Comparison of ENCODE assay signal across 8 cellular contexts in the genomic region with DNA sequence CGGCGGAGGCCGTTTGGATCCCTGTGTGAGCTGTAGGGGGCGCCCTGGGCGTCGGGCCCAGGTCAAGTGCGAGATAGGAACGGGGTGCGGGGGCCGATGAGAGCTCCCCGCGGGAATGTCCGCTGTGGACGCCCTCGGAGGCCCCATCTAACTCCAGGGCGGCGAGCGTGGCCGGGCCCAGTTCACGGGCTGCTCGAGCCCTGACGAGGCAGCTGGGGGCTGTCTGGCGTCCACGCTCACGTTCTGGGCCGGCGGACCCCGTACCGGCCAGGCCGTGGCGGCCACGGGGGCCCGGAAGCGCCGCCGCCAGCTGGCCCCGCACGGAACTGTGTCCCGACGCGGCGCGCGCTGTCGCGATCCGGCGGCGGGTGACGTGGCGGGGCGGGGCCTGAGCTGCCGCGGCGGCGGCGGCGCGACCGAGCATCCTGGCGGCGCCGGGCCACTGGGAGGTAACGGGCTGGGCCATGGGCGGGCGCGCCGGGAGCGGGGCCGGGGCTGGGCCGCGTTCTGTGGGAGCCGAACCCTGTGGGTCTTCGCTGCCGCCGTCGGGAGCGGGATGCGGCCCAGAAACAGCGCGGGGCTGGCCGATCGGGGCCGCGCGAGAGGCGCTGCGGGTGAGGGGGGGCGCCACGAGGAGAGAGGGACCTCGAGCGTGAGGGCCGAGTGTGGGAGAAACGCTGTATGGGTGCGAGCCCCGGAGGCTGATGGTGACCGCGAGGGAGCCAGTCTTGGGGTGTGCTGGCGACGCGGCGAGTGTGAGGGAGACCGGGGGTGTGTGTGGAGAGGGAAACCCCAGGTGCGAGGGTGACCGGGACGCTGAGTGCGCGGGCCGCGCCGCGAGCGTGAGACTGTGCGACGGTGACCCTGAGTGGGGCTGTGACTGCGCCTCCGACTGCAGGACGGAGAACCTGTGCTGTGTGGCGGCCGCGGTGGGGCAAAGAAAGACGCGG. TPM values are rescaled to one million over a fixed set of nuclear protein-coding genes. Genes with fewer than 3 reads are reported as not detected.
DNase-seq lines count a peak whose midpoint lies in the region; ATAC-seq and TF ChIP-seq lines count a peak whose summit lies in the region.

A gene (plus strand): TSS at position 399 of the 950 bp plus-strand sequence. CDS start 10,201 bp downstream, outside the sequence.

- H3K27ac Mint-ChIP-seq in CD8-positive, alpha-beta memory T cell: peak within 1 kb of the TSS; percentile 99 to 100 (median 99)

- TF ChIP-seq CTCF in gastroesophageal sphincter (IDR thresholded peaks at IDR 0.05): peak in 3 of 4 experiments; percentile 59 to 80 (median 71)

- peak; percentile 59 to 82 for TF ChIP-seq POLR2A in gastroesophageal sphincter (IDR thresholded peaks at IDR 0.05)

- peaks cover 45% of the 10 kb centered on the region for H3K4me1 ChIP-seq in CD8-positive, alpha-beta memory T cell (ENCODE audit: insufficient read depth, low read length)
- H3K4me1 ChIP-seq in SJCRH30 (no peaks in the 10 kb centered on the region), gastroesophageal sphincter (peaks cover 0 to 60% (median 15%) of the 10 kb centered on the region in 3 donors)

- peaks cover 0 to 36% (median 6%) of the 10 kb centered on the region in 3 donors for H3K36me3 Mint-ChIP-seq in CD8-positive, alpha-beta memory T cell

- POLR2A ChIA-PET in CD8-positive, alpha-beta memory T cell (lab: Charles Lee): interaction anchor here (0.6 to 2.6 kb wide), 15 partner anchors 8 to 153 kb away, joined by 3 to 26 read pairs (median 5); a partner anchor contains a TSS

- ATAC-seq in GM19372 (IDR thresholded peaks at IDR 0.05; ENCODE audit: low read depth, unreplicated experiment) (peak; percentile 58), HG03558 (IDR thresholded peaks at IDR 0.05; ENCODE audit: extremely low read depth, unreplicated experiment) (peak; percentile 38), gastroesophageal sphincter (peak; percentile 88)

- no peak for TF ChIP-seq EP300 in gastroesophageal sphincter (IDR thresholded peaks at IDR 0.05)

- H3K27me3 Mint-ChIP-seq in CD8-positive, alpha-beta memory T cell: peaks cover 0 to 2% of the 10 kb centered on the region in 2 donors

- H3K27me3 ChIP-seq in CD8-positive, alpha-beta memory T cell (ENCODE audit: insufficient read depth, low read length, poor library complexity, severe bottlenecking): no peaks in the 10 kb centered on the region
- no peaks in the 10 kb centered on the region for H3K27me3 ChIP-seq in SJCRH30
- no peaks in the 10 kb centered on the region for H3K27me3 ChIP-seq in gastroesophageal sphincter

- CTCF ChIA-PET in CD8-positive, alpha-beta memory T cell (lab: Charles Lee): interaction anchor here (0.7 to 8.0 kb wide), 19 partner anchors 10 to 256 kb away, joined by 3 to 405 read pairs (median 7); a partner anchor contains a TSS

- peak within 1 kb of the TSS; percentile 84 for H3K4me3 ChIP-seq in CD8-positive, alpha-beta memory T cell (ENCODE audit: low read length)
- H3K4me3 ChIP-seq in SJCRH30: peak within 1 kb of the TSS; percentile 87
- H3K4me3 ChIP-seq in gastroesophageal sphincter: peak within 1 kb of the TSS; percentile 66 to 91

- no peaks in the 10 kb centered on the region for H3K36me3 ChIP-seq in CD8-positive, alpha-beta memory T cell (ENCODE audit: insufficient read depth, low read length)
- H3K36me3 ChIP-seq in SJCRH30: no peaks in the 10 kb centered on the region
- H3K36me3 ChIP-seq in gastroesophageal sphincter: peaks cover 0 to 18% of the 10 kb centered on the region in 2 donors

- DNase-seq in CD8-positive, alpha-beta memory T cell: peak; percentile 79 to 88 (median 86)
- DNase-seq in SJCRH30 (peak; percentile 74 to 77), non-pigmented ciliary epithelial cell (ENCODE audit: low read depth) (peak; percentile 42), superior temporal gyrus (ENCODE audit: extremely low spot score) (peak; percentile 57)
- peak; percentile 55 to 78 (median 57) for DNase-seq in activated naive CD4-positive, alpha-beta T cell (lab: John Stamatoyannopoulos, UW)

- H3K9me3 ChIP-seq in CD8-positive, alpha-beta memory T cell (ENCODE audit: low read length): no peaks in the 10 kb centered on the region
- H3K9me3 ChIP-seq in SJCRH30 (replicated peaks) (no peaks in the 10 kb centered on the region), gastroesophageal sphincter (no peaks in the 10 kb centered on the region)

- no peaks in the 10 kb centered on the region for H3K9me3 Mint-ChIP-seq in CD8-positive, alpha-beta memory T cell

- H3K4me3 Mint-ChIP-seq in CD8-positive, alpha-beta memory T cell: peak within 1 kb of the TSS; percentile 94 to 98 (median 97)

- WGBS in gastroesophageal sphincter (ENCODE audit: low coverage in 1 of 2), 2 donors: 0% methylated on average over 1 to 12 of the region's 123 CpGs

- H3K27ac ChIP-seq in CD8-positive, alpha-beta memory T cell (ENCODE audit: low read depth, low read length): peak within 1 kb of the TSS; percentile 86
- H3K27ac ChIP-seq in SJCRH30 (peak within 1 kb of the TSS; percentile 62), gastroesophageal sphincter (peak within 1 kb of the TSS; percentile 82 to 98 (median 97))

- peaks cover 42 to 60% (median 55%) of the 10 kb centered on the region in 3 donors for H3K4me1 Mint-ChIP-seq in CD8-positive, alpha-beta memory T cell

RNA-seq across cellular contexts. Expression of the gene that starts here (rescaled TPM):
- total RNA-seq in CD8-positive, alpha-beta memory T cell: 10 to 100 TPM; 91.2 to 94.9 TPM
- polyA plus RNA-seq in CD8-positive, alpha-beta memory T cell: 18.7 TPM
- 17.4 TPM in 2 replicates for total RNA-seq in SJCRH30 (2014; rRNA removed; shearing (Covaris generic))
- 10 to 100 TPM; 19.1 to 51.5 (median 33.7) TPM for total RNA-seq in gastroesophageal sphincter

Comparison
In these comparisons a context has a peak if more than half of its experiments do, and no peak if none do; other contexts are left out.
1. Peak in every context shown above with its lines: DNase-seq, ATAC-seq, H3K4me3 ChIP-seq and H3K27ac ChIP-seq.
2. ATAC-seq: peak in every context shown above with its lines; median percentile 88 in gastroesophageal sphincter; 58 in GM19372; 38 in HG03558.